ENCODE assay signal across 1 cellular context in the genomic region with DNA sequence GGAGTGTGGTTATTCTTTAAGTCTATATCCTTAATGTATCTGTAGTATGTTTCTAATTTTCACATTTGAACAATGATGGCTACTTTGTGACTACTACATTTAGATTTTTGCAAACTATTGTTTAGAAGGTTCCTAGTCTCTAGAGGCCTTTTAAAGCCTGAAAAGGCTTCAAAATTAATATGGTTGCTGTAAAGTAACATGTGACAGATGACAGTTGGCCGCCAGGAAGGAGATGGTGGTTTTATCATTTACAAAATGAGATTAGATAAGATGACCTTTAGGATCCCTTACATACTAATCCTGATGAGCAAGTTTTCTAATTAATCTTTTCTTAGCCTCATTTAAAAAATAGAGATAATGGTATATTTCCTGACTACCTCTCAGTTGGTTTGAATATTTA.
TF ChIP-seq lines count a peak whose summit lies in the region.

No MANE protein-coding gene starts in this region.

TF ChIP-seq in GM23338, 12 proteins besides CTCF, POLR2A, EP300 and RAD21:
- TF ChIP-seq, protein P1, sequence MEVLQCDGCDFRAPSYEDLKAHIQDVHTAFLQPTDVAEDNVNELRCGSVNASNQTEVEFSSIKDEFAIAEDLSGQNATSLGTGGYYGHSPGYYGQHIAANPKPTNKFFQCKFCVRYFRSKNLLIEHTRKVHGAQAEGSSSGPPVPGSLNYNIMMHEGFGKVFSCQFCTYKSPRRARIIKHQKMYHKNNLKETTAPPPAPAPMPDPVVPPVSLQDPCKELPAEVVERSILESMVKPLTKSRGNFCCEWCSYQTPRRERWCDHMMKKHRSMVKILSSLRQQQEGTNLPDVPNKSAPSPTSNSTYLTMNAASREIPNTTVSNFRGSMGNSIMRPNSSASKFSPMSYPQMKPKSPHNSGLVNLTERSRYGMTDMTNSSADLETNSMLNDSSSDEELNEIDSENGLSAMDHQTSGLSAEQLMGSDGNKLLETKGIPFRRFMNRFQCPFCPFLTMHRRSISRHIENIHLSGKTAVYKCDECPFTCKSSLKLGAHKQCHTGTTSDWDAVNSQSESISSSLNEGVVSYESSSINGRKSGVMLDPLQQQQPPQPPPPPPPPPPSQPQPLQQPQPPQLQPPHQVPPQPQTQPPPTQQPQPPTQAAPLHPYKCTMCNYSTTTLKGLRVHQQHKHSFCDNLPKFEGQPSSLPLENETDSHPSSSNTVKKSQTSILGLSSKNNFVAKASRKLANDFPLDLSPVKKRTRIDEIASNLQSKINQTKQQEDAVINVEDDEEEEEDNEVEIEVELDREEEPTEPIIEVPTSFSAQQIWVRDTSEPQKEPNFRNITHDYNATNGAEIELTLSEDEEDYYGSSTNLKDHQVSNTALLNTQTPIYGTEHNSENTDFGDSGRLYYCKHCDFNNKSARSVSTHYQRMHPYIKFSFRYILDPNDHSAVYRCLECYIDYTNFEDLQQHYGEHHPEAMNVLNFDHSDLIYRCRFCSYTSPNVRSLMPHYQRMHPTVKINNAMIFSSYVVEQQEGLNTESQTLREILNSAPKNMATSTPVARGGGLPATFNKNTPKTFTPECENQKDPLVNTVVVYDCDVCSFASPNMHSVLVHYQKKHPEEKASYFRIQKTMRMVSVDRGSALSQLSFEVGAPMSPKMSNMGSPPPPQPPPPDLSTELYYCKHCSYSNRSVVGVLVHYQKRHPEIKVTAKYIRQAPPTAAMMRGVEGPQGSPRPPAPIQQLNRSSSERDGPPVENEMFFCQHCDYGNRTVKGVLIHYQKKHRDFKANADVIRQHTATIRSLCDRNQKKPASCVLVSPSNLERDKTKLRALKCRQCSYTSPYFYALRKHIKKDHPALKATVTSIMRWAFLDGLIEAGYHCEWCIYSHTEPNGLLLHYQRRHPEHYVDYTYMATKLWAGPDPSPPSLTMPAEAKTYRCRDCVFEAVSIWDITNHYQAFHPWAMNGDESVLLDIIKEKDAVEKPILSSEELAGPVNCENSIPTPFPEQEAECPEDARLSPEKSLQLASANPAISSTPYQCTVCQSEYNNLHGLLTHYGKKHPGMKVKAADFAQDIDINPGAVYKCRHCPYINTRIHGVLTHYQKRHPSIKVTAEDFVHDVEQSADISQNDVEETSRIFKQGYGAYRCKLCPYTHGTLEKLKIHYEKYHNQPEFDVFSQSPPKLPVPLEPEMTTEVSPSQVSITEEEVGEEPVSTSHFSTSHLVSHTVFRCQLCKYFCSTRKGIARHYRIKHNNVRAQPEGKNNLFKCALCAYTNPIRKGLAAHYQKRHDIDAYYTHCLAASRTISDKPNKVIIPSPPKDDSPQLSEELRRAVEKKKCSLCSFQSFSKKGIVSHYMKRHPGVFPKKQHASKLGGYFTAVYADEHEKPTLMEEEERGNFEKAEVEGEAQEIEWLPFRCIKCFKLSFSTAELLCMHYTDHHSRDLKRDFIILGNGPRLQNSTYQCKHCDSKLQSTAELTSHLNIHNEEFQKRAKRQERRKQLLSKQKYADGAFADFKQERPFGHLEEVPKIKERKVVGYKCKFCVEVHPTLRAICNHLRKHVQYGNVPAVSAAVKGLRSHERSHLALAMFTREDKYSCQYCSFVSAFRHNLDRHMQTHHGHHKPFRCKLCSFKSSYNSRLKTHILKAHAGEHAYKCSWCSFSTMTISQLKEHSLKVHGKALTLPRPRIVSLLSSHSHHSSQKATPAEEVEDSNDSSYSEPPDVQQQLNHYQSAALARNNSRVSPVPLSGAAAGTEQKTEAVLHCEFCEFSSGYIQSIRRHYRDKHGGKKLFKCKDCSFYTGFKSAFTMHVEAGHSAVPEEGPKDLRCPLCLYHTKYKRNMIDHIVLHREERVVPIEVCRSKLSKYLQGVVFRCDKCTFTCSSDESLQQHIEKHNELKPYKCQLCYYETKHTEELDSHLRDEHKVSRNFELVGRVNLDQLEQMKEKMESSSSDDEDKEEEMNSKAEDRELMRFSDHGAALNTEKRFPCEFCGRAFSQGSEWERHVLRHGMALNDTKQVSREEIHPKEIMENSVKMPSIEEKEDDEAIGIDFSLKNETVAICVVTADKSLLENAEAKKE (CRISPR knock-in tag; IDR thresholded peaks at IDR 0.05): no peak
- TF ChIP-seq EZH2phosphoT487 (IDR thresholded peaks at IDR 0.05; ENCODE audit: unreplicated experiment) (no peak), POLR2AphosphoS5 (IDR thresholded peaks at IDR 0.05; ENCODE audit: low read depth) (no peak), CREB1 (CRISPR knock-in tag; IDR thresholded peaks at IDR 0.05; ENCODE audit: low read depth) (no peak), NANOG (IDR thresholded peaks at IDR 0.05; ENCODE audit: borderline replicate concordance) (no peak), JUNB (IDR thresholded peaks at IDR 0.05; ENCODE audit: unreplicated experiment) (no peak), ZNF331 (CRISPR knock-in tag; IDR thresholded peaks at IDR 0.05; ENCODE audit: low read depth) (no peak), ZNF114 (CRISPR knock-in tag; IDR thresholded peaks at IDR 0.05) (no peak)
- TF ChIP-seq, protein P2, sequence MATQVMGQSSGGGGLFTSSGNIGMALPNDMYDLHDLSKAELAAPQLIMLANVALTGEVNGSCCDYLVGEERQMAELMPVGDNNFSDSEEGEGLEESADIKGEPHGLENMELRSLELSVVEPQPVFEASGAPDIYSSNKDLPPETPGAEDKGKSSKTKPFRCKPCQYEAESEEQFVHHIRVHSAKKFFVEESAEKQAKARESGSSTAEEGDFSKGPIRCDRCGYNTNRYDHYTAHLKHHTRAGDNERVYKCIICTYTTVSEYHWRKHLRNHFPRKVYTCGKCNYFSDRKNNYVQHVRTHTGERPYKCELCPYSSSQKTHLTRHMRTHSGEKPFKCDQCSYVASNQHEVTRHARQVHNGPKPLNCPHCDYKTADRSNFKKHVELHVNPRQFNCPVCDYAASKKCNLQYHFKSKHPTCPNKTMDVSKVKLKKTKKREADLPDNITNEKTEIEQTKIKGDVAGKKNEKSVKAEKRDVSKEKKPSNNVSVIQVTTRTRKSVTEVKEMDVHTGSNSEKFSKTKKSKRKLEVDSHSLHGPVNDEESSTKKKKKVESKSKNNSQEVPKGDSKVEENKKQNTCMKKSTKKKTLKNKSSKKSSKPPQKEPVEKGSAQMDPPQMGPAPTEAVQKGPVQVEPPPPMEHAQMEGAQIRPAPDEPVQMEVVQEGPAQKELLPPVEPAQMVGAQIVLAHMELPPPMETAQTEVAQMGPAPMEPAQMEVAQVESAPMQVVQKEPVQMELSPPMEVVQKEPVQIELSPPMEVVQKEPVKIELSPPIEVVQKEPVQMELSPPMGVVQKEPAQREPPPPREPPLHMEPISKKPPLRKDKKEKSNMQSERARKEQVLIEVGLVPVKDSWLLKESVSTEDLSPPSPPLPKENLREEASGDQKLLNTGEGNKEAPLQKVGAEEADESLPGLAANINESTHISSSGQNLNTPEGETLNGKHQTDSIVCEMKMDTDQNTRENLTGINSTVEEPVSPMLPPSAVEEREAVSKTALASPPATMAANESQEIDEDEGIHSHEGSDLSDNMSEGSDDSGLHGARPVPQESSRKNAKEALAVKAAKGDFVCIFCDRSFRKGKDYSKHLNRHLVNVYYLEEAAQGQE (IDR thresholded peaks at IDR 0.05; ENCODE audit: unreplicated experiment): no peak
